ENCODE assay signal across 26 cellular contexts in the genomic region with DNA sequence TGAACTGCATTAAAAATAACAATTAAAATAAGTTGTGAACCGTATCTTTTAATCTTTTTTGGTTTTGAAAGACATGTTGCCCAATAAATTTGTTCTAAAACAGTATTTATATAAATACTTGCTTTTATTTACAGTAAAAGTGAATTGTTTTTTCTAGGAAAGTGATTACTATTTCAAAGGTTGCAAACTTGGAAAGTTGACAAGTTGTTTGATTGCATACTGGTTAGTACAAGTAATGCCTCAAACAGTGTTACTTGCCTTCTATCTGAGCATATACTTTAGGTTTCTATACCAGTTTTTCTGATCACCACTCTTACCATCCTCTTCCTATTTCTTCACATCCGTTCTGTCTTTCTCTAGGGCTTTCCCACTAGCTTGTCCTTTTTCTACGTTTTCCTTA.
"Had no signal": no experiment of that assay in that cellular context is flagged by ENCODE, and none has a peak within 500 bp of the region (broad histone marks: within the 10 kb centered on the region; RNA-seq: fewer than 3 reads in every experiment).

No MANE protein-coding gene starts in this region.

- FAIRE-seq: bronchial epithelial cell had no signal

- DNase-seq: activated CD4-positive, alpha-beta T cell treated with anti-CD3 and anti-CD28 coated beads for 48 hours; activated CD4-positive, alpha-beta T cell treated with anti-CD3 and anti-CD28 coated beads, Interleukin-2, amount 50 U/mL, for 4 hours; activated CD4-positive, CD25-positive, alpha-beta regulatory T cell treated with anti-CD3 and anti-CD28 coated beads, Interleukin-2, amount 50 U/mL, for 72 hours; activated CD8-positive, alpha-beta memory T cell treated with anti-CD3 and anti-CD28 coated beads, Interleukin-2, amount 50 U/mL, for 48 hours; activated CD8-positive, alpha-beta T cell treated with anti-CD3 and anti-CD28 coated beads, Interleukin-2, amount 10 ng/mL, durations not matched to agents 7 days and 5 days; activated T-cell treated with anti-CD3 and anti-CD28 coated beads, Interleukin-2, amount 50 U/mL, for 1 hour; body of pancreas; central memory CD4-positive, alpha-beta T cell; MG63; NCI-H1105 treated with DMSO at 0.1 percent for 48 hours; NCI-H1436 treated with DMSO at 0.1 percent for 48 hours; NCI-H1930; NCI-H2171 treated with DMSO at 0.1 percent for 48 hours; NCI-H226; NCI-H510A; NCI-H526 treated with DMSO at 0.1 percent for 48 hours; NCI-H82; RPMI8226; SW 1271 had no signal

- H3K9me3 ChIP-seq: ascending aorta, body of pancreas, MG63, SJSA1 had no signal

- ATAC-seq: activated CD8-positive, alpha-beta T cell treated with anti-CD3 and anti-CD28 coated beads, Interleukin-2, amount 10 ng/mL, durations not matched to agents 7 days and 5 days; body of pancreas; Panc1; Right ventricle myocardium inferior; SK-N-SH treated with all-trans-retinoic acid at 6 μM for 48 hours; WTC11 had no signal

- H3K4me1 ChIP-seq: ascending aorta, body of pancreas, SJSA1 had no signal

- H3K36me3 ChIP-seq: MG63, SJSA1 had no signal

- H3K27ac ChIP-seq: ascending aorta, body of pancreas, SJSA1 had no signal

- H3K4me3 ChIP-seq: ascending aorta, body of pancreas, MG63, SJSA1 had no signal

- H3K27me3 ChIP-seq: ascending aorta, body of pancreas, MG63, SJSA1 had no signal
